Comparison of ENCODE assay signal across 8 cellular contexts in the genomic region with DNA sequence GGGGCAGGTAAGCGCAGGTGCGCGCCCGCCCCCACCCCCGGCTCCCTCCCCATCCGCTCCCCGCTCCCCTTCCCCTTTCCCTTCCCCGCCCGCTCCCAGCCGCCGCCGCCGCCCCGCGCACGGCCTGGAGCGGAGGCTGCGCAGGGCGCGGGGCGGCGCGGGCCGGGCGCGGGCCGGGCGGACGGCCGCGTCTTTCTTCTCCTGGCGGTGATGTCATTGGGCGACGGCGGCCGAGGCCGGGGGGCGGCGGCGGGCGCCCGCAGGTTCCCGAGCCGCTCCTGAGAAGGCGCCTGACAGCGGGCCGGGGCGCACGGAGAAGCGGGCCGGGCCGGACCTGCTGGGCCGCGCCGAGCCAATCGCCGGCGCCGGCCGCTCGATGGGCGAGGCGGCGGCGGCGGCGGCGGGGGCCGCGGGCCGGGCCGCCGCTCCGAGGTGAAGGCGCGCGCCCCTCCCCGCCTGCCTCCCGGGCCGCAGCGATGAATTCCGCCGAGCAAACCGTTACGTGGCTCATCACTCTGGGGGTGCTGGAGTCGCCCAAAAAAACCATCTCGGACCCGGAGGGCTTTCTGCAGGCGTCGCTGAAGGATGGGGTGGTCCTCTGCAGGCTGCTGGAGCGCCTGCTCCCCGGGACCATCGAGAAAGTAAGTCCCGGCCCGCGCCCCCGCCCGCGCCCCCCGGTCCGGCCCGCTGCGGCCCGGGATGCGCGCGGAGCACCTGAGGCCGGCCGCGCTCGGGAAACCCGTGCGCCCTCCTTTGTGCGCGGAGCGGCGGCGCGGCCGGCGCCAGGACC. TPM values are rescaled to one million over a fixed set of nuclear protein-coding genes. Genes with fewer than 3 reads are reported as not detected.
DNase-seq lines count a peak whose midpoint lies in the region; ATAC-seq, FAIRE-seq and TF ChIP-seq lines count a peak whose summit lies in the region.

A gene with protein sequence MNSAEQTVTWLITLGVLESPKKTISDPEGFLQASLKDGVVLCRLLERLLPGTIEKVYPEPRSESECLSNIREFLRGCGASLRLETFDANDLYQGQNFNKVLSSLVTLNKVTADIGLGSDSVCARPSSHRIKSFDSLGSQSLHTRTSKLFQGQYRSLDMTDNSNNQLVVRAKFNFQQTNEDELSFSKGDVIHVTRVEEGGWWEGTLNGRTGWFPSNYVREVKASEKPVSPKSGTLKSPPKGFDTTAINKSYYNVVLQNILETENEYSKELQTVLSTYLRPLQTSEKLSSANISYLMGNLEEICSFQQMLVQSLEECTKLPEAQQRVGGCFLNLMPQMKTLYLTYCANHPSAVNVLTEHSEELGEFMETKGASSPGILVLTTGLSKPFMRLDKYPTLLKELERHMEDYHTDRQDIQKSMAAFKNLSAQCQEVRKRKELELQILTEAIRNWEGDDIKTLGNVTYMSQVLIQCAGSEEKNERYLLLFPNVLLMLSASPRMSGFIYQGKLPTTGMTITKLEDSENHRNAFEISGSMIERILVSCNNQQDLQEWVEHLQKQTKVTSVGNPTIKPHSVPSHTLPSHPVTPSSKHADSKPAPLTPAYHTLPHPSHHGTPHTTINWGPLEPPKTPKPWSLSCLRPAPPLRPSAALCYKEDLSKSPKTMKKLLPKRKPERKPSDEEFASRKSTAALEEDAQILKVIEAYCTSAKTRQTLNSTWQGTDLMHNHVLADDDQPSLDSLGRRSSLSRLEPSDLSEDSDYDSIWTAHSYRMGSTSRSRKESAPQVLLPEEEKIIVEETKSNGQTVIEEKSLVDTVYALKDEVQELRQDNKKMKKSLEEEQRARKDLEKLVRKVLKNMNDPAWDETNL (plus strand): TSS at position 260 of the 790 bp plus-strand sequence. CDS start 217 bp downstream, at position 477.

- peaks cover 24% of the 10 kb centered on the region for H3K27me3 Mint-ChIP-seq in memory B cell

- intact Hi-C loops in Panc1 (cut with micrococcal nuclease; ENCODE audit: unreplicated experiment) = no loop called here
- intact Hi-C loops in thyroid gland (cut with DNase I) = no loop called here

- H3K4me3 ChIP-seq in A549 = peak within 1 kb of the TSS; percentile 55
- peak within 1 kb of the TSS; percentile 42 to 56 for H3K4me3 ChIP-seq in Panc1 (ENCODE audit: low read depth in 2 of 2, low read length in 2 of 2)
- peak within 1 kb of the TSS; percentile 69 to 75 for H3K4me3 ChIP-seq in duodenal mucosa (ENCODE audit: low read depth in 1 of 2, low read length in 2 of 2)
- H3K4me3 ChIP-seq in thyroid gland (replicated peaks in 1 of 3) = peak within 1 kb of the TSS in 2 of 3 donors; percentile 18 to 48

- H3K4me1 ChIP-seq in A549 (0 out of 3 replicates have a peak, but pooled peaks cover 5% of the 10 kb centered on the region), Panc1 (ENCODE audit: control insufficient read depth, insufficient read depth, low read length) (no peaks in the 10 kb centered on the region), duodenal mucosa (ENCODE audit: control insufficient read depth in 1 of 2, insufficient read depth in 2 of 2, low read length in 2 of 2) (peaks cover 4 to 5% of the 10 kb centered on the region in 2 donors), thyroid gland (peaks cover 5 to 13% of the 10 kb centered on the region in 2 donors)

- TF ChIP-seq POLR2A in A549 (IDR thresholded peaks at IDR 0.05; ENCODE audit: low read length) (no peak), thyroid gland (IDR thresholded peaks at IDR 0.05) (no peak)

- TF ChIP-seq RAD21 in A549 (conservative IDR thresholded peaks at IDR 0.05 in 1 of 2, IDR thresholded peaks at IDR 0.05 in 1 of 2) = no peak

- DNase-seq in A549 (ENCODE audit: low read depth in 1 of 2, low spot score in 1 of 2) (no peak), Panc1 (ENCODE audit: low read depth, low spot score) (no peak), memory B cell (ENCODE audit: low spot score in 2 of 2) (no peak), thyroid gland (no peak)
- DNase-seq in stimulated activated CD4-positive, alpha-beta T cell treated with anti-CD3 and anti-CD28 coated beads, Interleukin-4, amount 100 ng/mL, for 24 hours = no peak

- ATAC-seq in A549 = peak in 1 of 2 experiments; percentile 26; a peak in 1 of 6 replicates
- ATAC-seq in GM18868 (IDR thresholded peaks at IDR 0.05; ENCODE audit: unreplicated experiment) = peak; percentile 47
- ATAC-seq in Panc1 = peak; percentile 69
- peak; percentile 39 for ATAC-seq in memory B cell (ENCODE audit: low read depth)
- no peak for ATAC-seq in HG03460 (IDR thresholded peaks at IDR 0.05; ENCODE audit: unreplicated experiment)

- H3K36me3 Mint-ChIP-seq in memory B cell = no peaks in the 10 kb centered on the region

- H3K9me3 ChIP-seq in A549 (no peaks in the 10 kb centered on the region), Panc1 (ENCODE audit: control insufficient read depth, insufficient read depth, low read depth, low read length) (no peaks in the 10 kb centered on the region), duodenal mucosa (ENCODE audit: control insufficient read depth in 1 of 2, low read length in 2 of 2) (no peaks in the 10 kb centered on the region), thyroid gland (no peaks in the 10 kb centered on the region)

- no peaks in the 10 kb centered on the region for H3K9me3 Mint-ChIP-seq in memory B cell

- H3K4me1 Mint-ChIP-seq in memory B cell = peaks cover 11% of the 10 kb centered on the region

- FAIRE-seq in A549 (lab: Jason Lieb, UNC) = no peak

- no peak for TF ChIP-seq EP300 in A549 (IDR thresholded peaks at IDR 0.05)

- H3K27me3 ChIP-seq in Panc1 (ENCODE audit: control insufficient read depth, insufficient read depth, low read length) (peaks cover 19% of the 10 kb centered on the region), duodenal mucosa (ENCODE audit: control insufficient read depth in 1 of 2, insufficient read depth in 2 of 2, low read length in 2 of 2) (peaks cover 51 to 59% of the 10 kb centered on the region in 2 donors), thyroid gland (peaks cover 5% of the 10 kb centered on the region)

- CTCF ChIA-PET in A549 (lab: Yijun Ruan, JAX) = no interaction called here
- CTCF ChIA-PET in Panc1 (lab: Charles Lee) = no interaction called here

- peak within 1 kb of the TSS; percentile 87 for H3K4me3 Mint-ChIP-seq in memory B cell

- H3K4me2 ChIP-seq in A549 = peak within 1 kb of the TSS; percentile 91

- no peaks in the 10 kb centered on the region for H3K36me3 ChIP-seq in Panc1 (ENCODE audit: control insufficient read depth, insufficient read depth, low read length)
- H3K36me3 ChIP-seq in duodenal mucosa (ENCODE audit: control insufficient read depth in 1 of 2, insufficient read depth in 2 of 2, low read length in 2 of 2) = no peaks in the 10 kb centered on the region
- no peaks in the 10 kb centered on the region for H3K36me3 ChIP-seq in thyroid gland

- no CpG with 5 or more reads among the region's 121 CpGs for WGBS in A549 (ENCODE audit: missing lambda C conversion rate)
- WGBS in thyroid gland, 2 donors = 0% methylated on average over 1 to 17 of the region's 121 CpGs

- no peak within 1 kb of the TSS for H3K27ac Mint-ChIP-seq in memory B cell

- H3K9ac ChIP-seq in duodenal mucosa (ENCODE audit: low read depth in 1 of 2, low read length in 2 of 2) = peak within 1 kb of the TSS in 1 of 2 donors; percentile 32

- POLR2A ChIA-PET in A549 (lab: Yijun Ruan, JAX) (no interaction called here), Panc1 (lab: Charles Lee) (no interaction called here)

- BruUV-seq in Panc1 (replicated peaks; lab: Mats Ljungman, UMichigan) = no TSS peak

- TF ChIP-seq CTCF in A549 (IDR thresholded peaks at IDR 0.05) (no peak), Panc1 (IDR thresholded peaks at IDR 0.05) (no peak), thyroid gland (IDR thresholded peaks at IDR 0.05) (no peak)

- in situ Hi-C loops in Panc1 (cut with HindIII; ENCODE audit: low pct_unique_long_range_greater_than_20kb, low sequenced_read_pairs) = no loop called here

- H3K27ac ChIP-seq in A549 = peak within 1 kb of the TSS in 1 of 2 experiments; percentile 14; a peak in 1 of 6 replicates
- no peak within 1 kb of the TSS for H3K27ac ChIP-seq in Panc1 (ENCODE audit: low read length)
- no peak within 1 kb of the TSS for H3K27ac ChIP-seq in duodenal mucosa (ENCODE audit: low read depth, low read length)
- H3K27ac ChIP-seq in thyroid gland = peak within 1 kb of the TSS in 2 of 3 donors; percentile 64 to 66

TF ChIP-seq in A549, 52 proteins besides CTCF, POLR2A, EP300 and RAD21 (continues in another document):
- no peak for TF ChIP-seq NFE2L2 (conservative IDR thresholded peaks at IDR 0.05; ENCODE audit: low read length)
- TF ChIP-seq, protein P1, sequence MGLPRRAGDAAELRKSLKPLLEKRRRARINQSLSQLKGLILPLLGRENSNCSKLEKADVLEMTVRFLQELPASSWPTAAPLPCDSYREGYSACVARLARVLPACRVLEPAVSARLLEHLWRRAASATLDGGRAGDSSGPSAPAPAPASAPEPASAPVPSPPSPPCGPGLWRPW (IDR thresholded peaks at IDR 0.05) = no peak
- no peak for TF ChIP-seq EHMT2 (IDR thresholded peaks at IDR 0.05; ENCODE audit: low read depth)

RNA-seq across cellular contexts. Expression of the gene that starts here (rescaled TPM):
- polyA plus RNA-seq in A549 (2011; rRNA removed) (23.1 and 23.9 TPM in 2 replicates), A549 (2017; fragmentation: RNase III; extraction: RNeasy Plus Mini Kit Qiagen cat#74134 plus additional on column Dnase treatment) (21.1 to 23.2 TPM (median 21.4 TPM) in 3 replicates)
- 10.1 and 12.0 TPM in 2 replicates for polyA plus RNA-seq in A549 (2012; cell fraction: cytosol; rRNA removed)
- 26.3 and 37.9 TPM in 2 replicates for polyA plus RNA-seq in A549 (2012; cell fraction: nucleus; rRNA removed)
- polyA minus RNA-seq in A549 (2011; rRNA and poly(A)+ RNA removed) = 30.8 and 31.0 TPM in 2 replicates
- total RNA-seq in Panc1 (2021; ENCODE audit: unreplicated experiment) (36.4 TPM), thyroid gland (100 to 1,000 TPM in 2 of 4 donors, 10 to 100 TPM in 2; 64.2 to 127 (median 88.2) TPM)
- 25.2 TPM for polyA plus RNA-seq in Panc1 (2012; ENCODE audit: insufficient read length)

Comparison
In these comparisons a context has a peak if more than half of its experiments do, and no peak if none do; other contexts are left out.
1. H3K27ac ChIP-seq: peak in thyroid gland (2 of 3); none in Panc1 (single experiment) and duodenal mucosa (single experiment).
2. Peak in every context shown above with its lines, with median percentiles within 50 percentile points of each other: H3K4me3 ChIP-seq.